8 cellular contexts compared by ENCODE assay signal in the genomic region with DNA sequence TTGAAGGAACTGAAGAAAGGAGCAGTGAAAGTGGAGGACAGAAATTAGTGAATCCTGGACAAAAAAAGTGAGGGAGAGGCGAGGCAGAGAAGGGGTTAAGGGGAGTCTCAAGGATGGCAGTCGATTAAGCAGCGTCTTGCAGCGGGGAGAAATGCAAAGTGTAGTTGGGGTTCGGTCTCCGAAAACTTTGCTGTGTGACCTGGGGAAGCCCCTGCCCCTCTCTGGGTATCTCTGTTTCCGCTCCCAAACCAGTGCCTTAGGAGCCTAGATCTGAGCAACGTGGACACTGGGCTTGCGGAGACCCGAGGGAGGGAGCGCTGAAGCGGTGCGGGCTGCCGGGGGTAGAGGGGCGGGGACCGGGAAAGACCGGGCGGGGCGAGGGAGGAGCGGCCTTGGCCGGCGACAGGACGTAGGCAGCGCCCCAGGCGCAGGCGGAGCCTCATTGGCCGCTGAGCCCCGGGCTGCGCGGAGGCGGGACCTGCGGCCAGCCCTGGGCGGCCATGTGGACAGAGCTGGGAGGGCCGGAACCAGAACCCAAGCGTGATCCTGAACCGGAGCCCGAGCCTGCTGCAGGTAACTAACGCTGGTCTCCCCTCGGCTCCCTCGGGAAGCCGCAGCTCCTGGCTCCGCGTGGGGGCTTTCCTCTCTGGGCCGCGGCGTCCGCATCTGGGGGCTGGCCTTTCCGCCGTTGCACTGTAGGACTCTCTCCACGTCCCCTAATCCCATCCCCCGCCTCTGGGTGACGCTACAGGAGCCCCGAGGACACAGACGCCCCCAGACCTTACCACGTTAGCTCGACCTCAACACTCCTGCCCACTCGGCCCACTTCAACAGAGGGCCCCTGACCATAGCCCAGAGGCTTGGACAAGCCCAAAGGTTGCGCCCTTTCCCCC. TPM values are rescaled to one million over a fixed set of nuclear protein-coding genes. Genes with fewer than 3 reads are reported as not detected.
DNase-seq lines count a peak whose midpoint lies in the region; ATAC-seq and TF ChIP-seq lines count a peak whose summit lies in the region.

TSS of gene ALDH1B1 (plus strand) at position 468 of the 893 bp plus-strand sequence. CDS start 3,047 bp downstream, outside the sequence.

- peak within 1 kb of the TSS; percentile 79 for H3K27ac ChIP-seq in SJCRH30
- peak within 1 kb of the TSS; percentile 99 to 100 for H3K27ac ChIP-seq in thoracic aorta

- peak; percentile 99 for ATAC-seq in GM21723 (IDR thresholded peaks at IDR 0.05; ENCODE audit: unreplicated experiment)
- peak; percentile 52 for ATAC-seq in thoracic aorta (ENCODE audit: insufficient number of reproducible peaks, low FRiP score, low read depth)

- H3K27me3 ChIP-seq in SJCRH30 (no peaks in the 10 kb centered on the region), thoracic aorta (replicated peaks; ENCODE audit: insufficient read depth) (no peaks in the 10 kb centered on the region)

- peak within 1 kb of the TSS; percentile 79 for H3K4me3 ChIP-seq in SJCRH30
- peak within 1 kb of the TSS; percentile 93 for H3K4me3 ChIP-seq in thoracic aorta

- TF ChIP-seq CTCF in thoracic aorta (IDR thresholded peaks at IDR 0.05), result no peak

- peak; percentile 91 for DNase-seq in ELR (ENCODE audit: low read depth)
- DNase-seq in KG1 (lab: John Stamatoyannopoulos, UW), result peak; percentile 71
- peak; percentile 91 to 92 for DNase-seq in SJCRH30
- DNase-seq in activated naive CD4-positive, alpha-beta T cell (lab: John Stamatoyannopoulos, UW), result peak in 3 of 4 experiments; percentile 9 to 55 (median 31)
- DNase-seq in globus pallidus (ENCODE audit: low spot score), result peak; percentile 80
- DNase-seq in occipital lobe (lab: John Stamatoyannopoulos, UW), result peak; percentile 79
- peak; percentile 39 for DNase-seq in thoracic aorta (ENCODE audit: low spot score)

- H3K9me3 ChIP-seq in SJCRH30 (replicated peaks), result no peaks in the 10 kb centered on the region
- no peaks in the 10 kb centered on the region for H3K9me3 ChIP-seq in thoracic aorta

- H3K36me3 ChIP-seq in SJCRH30 (peaks cover 27% of the 10 kb centered on the region), thoracic aorta (peaks cover 28% of the 10 kb centered on the region)

- H3K4me1 ChIP-seq in SJCRH30, result peaks cover 31% of the 10 kb centered on the region
- H3K4me1 ChIP-seq in thoracic aorta (ENCODE audit: control insufficient read depth in 1 of 2, low read depth in 2 of 2), result peaks cover 41 to 85% of the 10 kb centered on the region in 2 donors

RNA-seq across cellular contexts. Expression of gene ALDH1B1, which starts in this region (rescaled TPM):
- total RNA-seq in SJCRH30 (2014; rRNA removed; shearing (Covaris generic)), result 80.3 and 80.8 TPM in 2 replicates
- total RNA-seq in occipital lobe (11.9 TPM), thoracic aorta (100 to 1,000 TPM; 195 to 229 TPM)

Comparison
In these comparisons a context has a peak if more than half of its experiments do, and no peak if none do; other contexts are left out.
1. Peak in every context shown above with its lines: DNase-seq, ATAC-seq, H3K4me3 ChIP-seq and H3K27ac ChIP-seq.
2. DNase-seq: peak in every context shown above with its lines; median percentile 92 in SJCRH30; 91 in ELR; 80 in globus pallidus; 79 in occipital lobe; 71 in KG1; 39 in thoracic aorta; 31 in activated naive CD4-positive, alpha-beta T cell.